In genomic region chr1:119783354-119784126, GRCh38 we compare ENCODE assay signal across 14 cellular contexts. TPM values are rescaled to one million over a fixed set of nuclear protein-coding genes. Genes with fewer than 3 reads are reported as not detected.
A peak's percentile ranks its signal among the peaks of the same experiment; 100 is the strongest.
DNase-seq lines count a peak whose midpoint lies in the region; TF ChIP-seq lines count a peak whose summit lies in the region.
"Had no signal": no experiment of that assay in that cellular context is flagged by ENCODE, and none has a peak within 500 bp of the region (broad histone marks: within the 10 kb centered on the region; RNA-seq: fewer than 3 reads in every experiment).

No MANE protein-coding gene starts in this region.

- H3K4me2 ChIP-seq in mammary epithelial cell (ENCODE audit: insufficient read depth, low read depth, low read length): peak overlapping the region; percentile 11
- H3K4me2 ChIP-seq: KMS-11 had no signal

- H3K9me3 ChIP-seq in HEK293 (ENCODE audit: control insufficient read depth, insufficient read depth, low read depth, low read length): no peaks in the 10 kb centered on the region
- no peaks in the 10 kb centered on the region for H3K9me3 ChIP-seq in mammary epithelial cell (replicated peaks; ENCODE audit: insufficient read depth, low read length)
- no peaks in the 10 kb centered on the region for H3K9me3 ChIP-seq in tibial artery
- H3K9me3 ChIP-seq: Peyer's patch, spleen had no signal

- H3K27ac Mint-ChIP-seq in mesothelial cell of epicardium (peak overlapping the region; percentile 86), chondrocyte (ENCODE audit: unreplicated experiment) (no peak overlapping the region)

- TF ChIP-seq CTCF in HEK293 (tag by site-specific recombination; IDR thresholded peaks at IDR 0.05) (no peak), mammary epithelial cell (conservative IDR thresholded peaks at IDR 0.05 in 1 of 2, IDR thresholded peaks at IDR 0.05 in 1 of 2; ENCODE audit: extremely low read depth in 1 of 2, insufficient read depth in 1 of 2, low read depth in 1 of 2, low read length in 2 of 2) (no peak), mesothelial cell of epicardium (IDR thresholded peaks at IDR 0.05; ENCODE audit: unreplicated experiment) (no peak), tibial artery (IDR thresholded peaks at IDR 0.05) (no peak), chondrocyte (IDR thresholded peaks at IDR 0.05) (no peak)

- BruUV-seq in mammary epithelial cell (replicated peaks; lab: Mats Ljungman, UMichigan): no TSS peak

- dilution Hi-C loops in mammary epithelial cell (cut with HindIII; ENCODE audit: low sequenced_read_pairs): no loop called here

- H3K4me1 Mint-ChIP-seq in mesothelial cell of epicardium (peaks cover 69% of the 10 kb centered on the region), chondrocyte (ENCODE audit: low read depth) (no peaks in the 10 kb centered on the region)

- CTCF ChIA-PET in HEK293 (lab: Yijun Ruan, JAX): interaction anchor here (0.5 to 1.8 kb wide), 5 partner anchors 26 to 1663 kb away, joined by 3 to 6 read pairs (median 4); no protein-coding TSS in a partner anchor
- CTCF ChIA-PET in mammary epithelial cell (lab: Charles Lee; ENCODE audit: low non-redundant PET): no interaction called here

- POLR2A ChIA-PET in HEK293 (lab: Yijun Ruan, JAX): no interaction called here

- H3K4me3 Mint-ChIP-seq in mesothelial cell of epicardium (no peak overlapping the region), chondrocyte (ENCODE audit: unreplicated experiment) (no peak overlapping the region)

- no peak overlapping the region for H3K4me3 ChIP-seq in HEK293 (ENCODE audit: low read depth, low read length)
- no peak overlapping the region for H3K4me3 ChIP-seq in mammary epithelial cell (replicated peaks in 1 of 3; ENCODE audit: insufficient read depth in 1 of 3, low read depth in 2 of 3, low read length in 3 of 3)
- H3K4me3 ChIP-seq in tibial artery: no peak overlapping the region
- H3K4me3 ChIP-seq: Peyer's patch, spleen had no signal

- H3K4me1 ChIP-seq in HEK293 (ENCODE audit: control insufficient read depth, insufficient read depth, low read length) (peaks cover 5% of the 10 kb centered on the region), mammary epithelial cell (ENCODE audit: insufficient read depth, low read length) (peaks cover 57% of the 10 kb centered on the region), tibial artery (peaks cover 0 to 12% (median 0%) of the 10 kb centered on the region in 4 donors)

- in situ Hi-C loops in mammary epithelial cell (cut with MboI; ENCODE audit: low sequenced_read_pairs in 2 of 2): no loop called here

- H3K36me3 Mint-ChIP-seq in mesothelial cell of epicardium (no peaks in the 10 kb centered on the region), chondrocyte (ENCODE audit: low read depth) (no peaks in the 10 kb centered on the region)

- H3K9ac ChIP-seq in mammary epithelial cell (ENCODE audit: insufficient read depth, low read length): no peak overlapping the region
- H3K9ac ChIP-seq: KMS-11 had no signal

- WGBS in mammary epithelial cell (ENCODE audit: low coverage, missing lambda C conversion rate): 77% methylated on average over 5 of the region's 5 CpGs

- no peaks in the 10 kb centered on the region for H3K79me2 ChIP-seq in mammary epithelial cell (ENCODE audit: insufficient read depth, low read length)

- H3K9me3 Mint-ChIP-seq in mesothelial cell of epicardium: no peaks in the 10 kb centered on the region
- H3K9me3 Mint-ChIP-seq in chondrocyte (ENCODE audit: low read depth): peaks cover 6% of the 10 kb centered on the region

- H3K27me3 ChIP-seq in mammary epithelial cell (ENCODE audit: insufficient read depth, low read length) (no peaks in the 10 kb centered on the region), tibial artery (no peaks in the 10 kb centered on the region)
- H3K27me3 ChIP-seq: Peyer's patch, spleen had no signal

- peak; percentile 26 to 56 for DNase-seq in NOMO-1 (lab: John Stamatoyannopoulos, UW; ENCODE audit: unreplicated experiment in 2 of 2)
- DNase-seq in mammary epithelial cell: peak; percentile 15
- no peak for DNase-seq in mesothelial cell of epicardium (ENCODE audit: low spot score in 2 of 2, unreplicated experiment in 2 of 2)
- no peak for DNase-seq in tibial artery
- DNase-seq in chondrocyte (ENCODE audit: low spot score): no peak
- no peak for DNase-seq in NCI-H2029 treated with DMSO at 0.1 percent for 48 hours (lab: John Stamatoyannopoulos, UW)
- DNase-seq in NCI-H2227 treated with DMSO at 0.1 percent for 48 hours (lab: John Stamatoyannopoulos, UW): no peak
- DNase-seq: amniotic stem cell; effector memory CD4-positive, alpha-beta T cell; NCI-H2171; spleen had no signal

- intact Hi-C loops in mammary epithelial cell (cut with micrococcal nuclease): no loop called here
- intact Hi-C loops in tibial artery (cut with DNase I; ENCODE audit: low total_unique reads): no loop called here

- H3K27me3 Mint-ChIP-seq in mesothelial cell of epicardium (ENCODE audit: low read depth) (no peaks in the 10 kb centered on the region), chondrocyte (ENCODE audit: low read depth) (peaks cover 21% of the 10 kb centered on the region)

- H3K36me3 ChIP-seq in HEK293 (ENCODE audit: control insufficient read depth in 2 of 2, insufficient read depth in 1 of 2, low read length in 2 of 2): no peaks in the 10 kb centered on the region
- no peaks in the 10 kb centered on the region for H3K36me3 ChIP-seq in mammary epithelial cell (ENCODE audit: insufficient read depth, low read length)
- no peaks in the 10 kb centered on the region for H3K36me3 ChIP-seq in tibial artery
- H3K36me3 ChIP-seq: Peyer's patch, spleen had no signal

- H2AFZ ChIP-seq in mammary epithelial cell (ENCODE audit: low read depth, low read length): no peak overlapping the region

- H3K27ac ChIP-seq in HEK293 (ENCODE audit: extremely low read depth, low read depth, low read length) (no peak overlapping the region), mammary epithelial cell (ENCODE audit: insufficient read depth, low read depth, low read length) (no peak overlapping the region), tibial artery (no peak overlapping the region)
- H3K27ac ChIP-seq: KMS-11, spleen had no signal

- no peaks in the 10 kb centered on the region for H4K20me1 ChIP-seq in mammary epithelial cell (ENCODE audit: insufficient read depth, low read length)

TF ChIP-seq in HEK293, 187 proteins besides CTCF, POLR2A, EP300 and RAD21 (continues in another document):
- TF ChIP-seq ZBTB48 (tag by site-specific recombination; IDR thresholded peaks at IDR 0.05) (peak; percentile 29; the same call in 1 of the 2 replicates), PRDM10 (tag by site-specific recombination; IDR thresholded peaks at IDR 0.05) (0 out of 2 replicates have a peak, but pooled peaks have one; percentile 7), ZNF645 (tag by site-specific recombination; IDR thresholded peaks at IDR 0.05) (0 out of 2 replicates have a peak, but pooled peaks have one; percentile 16), ZNF521 (tag by site-specific recombination; IDR thresholded peaks at IDR 0.05) (0 out of 2 replicates have a peak, but pooled peaks have one; percentile 38), ZBTB20 (tag by site-specific recombination; IDR thresholded peaks at IDR 0.05) (no peak), SCRT2 (tag by site-specific recombination; IDR thresholded peaks at IDR 0.05) (0 out of 2 replicates have a peak, but pooled peaks have one; percentile 13)

RNA-seq across cellular contexts. Expression of gene HMGCS2, which starts 14.8 kb away (rescaled TPM):
- total RNA-seq in mammary epithelial cell (not detected), mesothelial cell of epicardium (0.47 to 1.4 TPM (median 0.51 TPM) in 3 replicates), chondrocyte (not detected in 3 replicates)
- not detected for polyA plus RNA-seq in mammary epithelial cell
- polyA minus RNA-seq in mammary epithelial cell: not detected
- total RNA-seq: spleen had no signal

RNA-seq across cellular contexts. Expression of gene REG4, which starts 27.7 kb away (rescaled TPM):
- not detected for total RNA-seq in mammary epithelial cell
- polyA plus RNA-seq in mammary epithelial cell: 0.08 TPM
- polyA minus RNA-seq in mammary epithelial cell: not detected
- total RNA-seq in mesothelial cell of epicardium: 0.16 to 0.29 TPM in 2 of 3 replicates, not detected in the other
- not detected in 3 replicates for total RNA-seq in chondrocyte

Comparison
In these comparisons a context has a peak if more than half of its experiments do, and no peak if none do; other contexts are left out.
1. DNase-seq: peak in NOMO-1 (2 of 2) and mammary epithelial cell (single experiment); none in mesothelial cell of epicardium (0 of 2), tibial artery (0 of 2), chondrocyte (single experiment), NCI-H2029 treated with DMSO at 0.1 percent for 48 hours (single experiment) and NCI-H2227 treated with DMSO at 0.1 percent for 48 hours (single experiment).